ENCODE assay signal across 8 cellular contexts in genomic region chr2:45611020-45611737, GRCh38. TPM values are rescaled to one million over a fixed set of nuclear protein-coding genes. Genes with fewer than 3 reads are reported as not detected.
DNase-seq lines count a peak whose midpoint lies in the region; ATAC-seq lines count a peak whose summit lies in the region.

Gene SRBD1, minus strand, starts transcription at chr2:45611267. Its CDS starts 5,826 bp downstream, at chr2:45605441.

- peaks cover 0 to 10% (median 0%) of the 10 kb centered on the region in 3 donors for H3K36me3 Mint-ChIP-seq in CD8-positive, alpha-beta memory T cell

- peak within 1 kb of the TSS; percentile 94 to 99 (median 97) for H3K27ac Mint-ChIP-seq in CD8-positive, alpha-beta memory T cell

- CTCF ChIA-PET in CD8-positive, alpha-beta memory T cell (lab: Charles Lee): interaction anchor here (0.9 to 1.2 kb wide), 4 partner anchors 25 to 168 kb away, joined by 3 to 4 read pairs (median 3); no protein-coding TSS in a partner anchor

- H3K27me3 ChIP-seq in CD8-positive, alpha-beta memory T cell (ENCODE audit: insufficient read depth, low read length, poor library complexity, severe bottlenecking): no peaks in the 10 kb centered on the region

- peak within 1 kb of the TSS; percentile 87 for H3K27ac ChIP-seq in CD8-positive, alpha-beta memory T cell (ENCODE audit: low read depth, low read length)

- H3K4me3 Mint-ChIP-seq in CD8-positive, alpha-beta memory T cell: peak within 1 kb of the TSS; percentile 96 to 99 (median 97)

- peaks cover 14% of the 10 kb centered on the region for H3K4me1 ChIP-seq in CD8-positive, alpha-beta memory T cell (ENCODE audit: insufficient read depth, low read length)

- peak; percentile 76 for ATAC-seq in GM19468 (IDR thresholded peaks at IDR 0.05; ENCODE audit: extremely low read depth, unreplicated experiment)

- DNase-seq in CD8-positive, alpha-beta memory T cell: peak; percentile 76 to 86 (median 84)
- peak; percentile 83 for DNase-seq in HS-5 (ENCODE audit: low read depth)
- DNase-seq in NK-92 treated with Interleukin-12 subunit alpha and Interleukin-12 subunit beta, amount 100 ng/mL, for 24 hours (lab: John Stamatoyannopoulos, UW): peak; percentile 88
- DNase-seq in activated CD8-positive, alpha-beta memory T cell treated with anti-CD3 and anti-CD28 coated beads for 24 hours: peak; percentile 97
- peak; percentile 78 for DNase-seq in effector CD8-positive, alpha-beta T cell (lab: John Stamatoyannopoulos, UW)
- peak; percentile 79 to 95 for DNase-seq in lung microvascular endothelial cell (ENCODE audit: low read depth in 2 of 2)
- peak; percentile 87 to 93 (median 88) for DNase-seq in stimulated activated CD4-positive, alpha-beta T cell treated with anti-CD3 and anti-CD28 coated beads, TNF-alpha, amount 100 ng/mL, for 48 hours (ENCODE audit: low read depth in 3 of 3)

- no peaks in the 10 kb centered on the region for H3K27me3 Mint-ChIP-seq in CD8-positive, alpha-beta memory T cell

- peaks cover 17 to 32% (median 28%) of the 10 kb centered on the region in 3 donors for H3K4me1 Mint-ChIP-seq in CD8-positive, alpha-beta memory T cell

- no peaks in the 10 kb centered on the region for H3K9me3 Mint-ChIP-seq in CD8-positive, alpha-beta memory T cell

- peak within 1 kb of the TSS; percentile 90 for H3K4me3 ChIP-seq in CD8-positive, alpha-beta memory T cell (ENCODE audit: low read length)

- H3K36me3 ChIP-seq in CD8-positive, alpha-beta memory T cell (ENCODE audit: insufficient read depth, low read length): no peaks in the 10 kb centered on the region

- H3K9me3 ChIP-seq in CD8-positive, alpha-beta memory T cell (ENCODE audit: low read length): no peaks in the 10 kb centered on the region

- POLR2A ChIA-PET in CD8-positive, alpha-beta memory T cell (lab: Charles Lee): interaction anchor here (1.1 kb wide), 1 partner anchor 41 kb away, joined by 3 read pairs; no protein-coding TSS in a partner anchor

RNA-seq across cellular contexts. Expression of gene SRBD1, which starts in this region (rescaled TPM):
- 10 to 100 TPM; 18.1 to 18.9 TPM for total RNA-seq in CD8-positive, alpha-beta memory T cell
- polyA plus RNA-seq in CD8-positive, alpha-beta memory T cell: 12.7 TPM
- 13.3 and 16.5 TPM in 2 replicates for total RNA-seq in lung microvascular endothelial cell

Comparison
In these comparisons a context has a peak if more than half of its experiments do, and no peak if none do; other contexts are left out.
1. Peak in every context shown above with its lines: DNase-seq, ATAC-seq, H3K4me3 ChIP-seq and H3K27ac ChIP-seq.